Comparison of ENCODE assay signal across 16 cellular contexts in genomic region chr10:6212266-6212640, GRCh38. TPM values are rescaled to one million over a fixed set of nuclear protein-coding genes. Genes with fewer than 3 reads are reported as not detected.
DNase-seq lines count a peak whose midpoint lies in the region; ATAC-seq, FAIRE-seq and TF ChIP-seq lines count a peak whose summit lies in the region.
"Had no signal": no experiment of that assay in that cellular context is flagged by ENCODE, and none has a peak within 500 bp of the region (broad histone marks: within the 10 kb centered on the region; RNA-seq: fewer than 3 reads in every experiment).

No MANE protein-coding gene starts in this region.

- no peak overlapping the region for H3K9ac ChIP-seq in H1 (replicated peaks in 1 of 4; ENCODE audit: extremely low read depth in 1 of 4, low read depth in 3 of 4, low read length in 3 of 4)
- peak overlapping the region; percentile 54 for H3K9ac ChIP-seq in mesenchymal stem cell (ENCODE audit: low read length)
- H3K9ac ChIP-seq in smooth muscle cell (ENCODE audit: low read depth) = no peak overlapping the region

- H4K8ac ChIP-seq in H1 (ENCODE audit: extremely low read depth, insufficient read depth, low read length) = no peak overlapping the region
- H4K8ac ChIP-seq in mesenchymal stem cell (ENCODE audit: low read length) = peak overlapping the region; percentile 32

- H3K4me1 Mint-ChIP-seq in Calu3 (ENCODE audit: low read depth, unreplicated experiment) (peaks cover 62% of the 10 kb centered on the region), endothelial cell (ENCODE audit: unreplicated experiment) (peaks cover 3% of the 10 kb centered on the region)
- H3K4me1 Mint-ChIP-seq in stimulated activated naive CD8-positive, alpha-beta T cell treated with anti-CD3 and anti-CD28 coated beads, Interleukin-15, amount 100 ng/mL, for 72 hours = peaks cover 25% of the 10 kb centered on the region

- no peak overlapping the region for H4K91ac ChIP-seq in H1 (replicated peaks; ENCODE audit: insufficient read length, low read length)
- no peak overlapping the region for H4K91ac ChIP-seq in mesenchymal stem cell (ENCODE audit: low read length)

- H3K23me2 ChIP-seq in H1 (ENCODE audit: low read depth, low read length) = 0 out of 2 replicates have a peak, but pooled peaks cover 2% of the 10 kb centered on the region

- H3K14ac ChIP-seq in H1 (ENCODE audit: insufficient read length) = no peak overlapping the region
- no peak overlapping the region for H3K14ac ChIP-seq in mesenchymal stem cell (ENCODE audit: low read length in 2 of 2)

- BruUV-seq in Calu3 (replicated peaks; lab: Mats Ljungman, UMichigan) = no TSS peak

- H3K18ac ChIP-seq in H1 (ENCODE audit: extremely low read depth, low read length) = no peak overlapping the region
- no peak overlapping the region for H3K18ac ChIP-seq in mesenchymal stem cell (ENCODE audit: low read depth in 1 of 2, low read length in 2 of 2)

- DNase-seq in Calu3 = no peak
- no peak for DNase-seq in H1 (ENCODE audit: low read depth in 1 of 2, low spot score in 2 of 2)
- no peak for DNase-seq in mesenchymal stem cell
- no peak for DNase-seq in smooth muscle cell (lab: John Stamatoyannopoulos, UW; ENCODE audit: unreplicated experiment)
- DNase-seq in endothelial cell (ENCODE audit: low spot score) = no peak
- no peak for DNase-seq in stimulated activated naive CD8-positive, alpha-beta T cell treated with anti-CD3 and anti-CD28 coated beads, Interleukin-15, amount 100 ng/mL, for 72 hours
- no peak for DNase-seq in GM03348 (ENCODE audit: low spot score)
- no peak for DNase-seq in NCI-H524 treated with DMSO at 0.1 percent for 48 hours (lab: John Stamatoyannopoulos, UW)
- DNase-seq: activated gamma-delta T cell, DMS53, MM.1S, NCI-H2081, PC-9, WERI-Rb-1 had no signal

- no peak for TF ChIP-seq EP300 in H1 (IDR thresholded peaks at IDR 0.05; ENCODE audit: borderline replicate concordance in 1 of 2, low read depth in 2 of 2, low read length in 2 of 2)

- TF ChIP-seq CTCF in Calu3 (IDR thresholded peaks at IDR 0.05; ENCODE audit: unreplicated experiment) (no peak), H1 (IDR thresholded peaks at IDR 0.05; ENCODE audit: control extremely low read depth in 1 of 3, insufficient read depth in 1 of 3, low read depth in 1 of 3, low read length in 3 of 3) (no peak), smooth muscle cell (IDR thresholded peaks at IDR 0.05; ENCODE audit: borderline replicate concordance, insufficient read depth, poor library complexity, severe bottlenecking) (no peak), endothelial cell (IDR thresholded peaks at IDR 0.05; ENCODE audit: unreplicated experiment) (no peak)

- H3K27me3 ChIP-seq in H1 (replicated peaks in 1 of 4; ENCODE audit: control insufficient read depth in 3 of 4, extremely low read depth in 1 of 4, insufficient read depth in 3 of 4, low read length in 3 of 4) (no peaks in the 10 kb centered on the region), mesenchymal stem cell (ENCODE audit: control insufficient read depth in 1 of 2, insufficient read depth in 1 of 2, low read length in 2 of 2) (no peaks in the 10 kb centered on the region), smooth muscle cell (ENCODE audit: low read depth) (no peaks in the 10 kb centered on the region)
- H3K27me3 ChIP-seq: pancreas had no signal

- H2AK5ac ChIP-seq in H1 (ENCODE audit: low read depth, low read length) = no peak overlapping the region
- peak overlapping the region; percentile 60 for H2AK5ac ChIP-seq in mesenchymal stem cell (ENCODE audit: low read length, severe bottlenecking)

- H3K4me3 ChIP-seq in H1 (ENCODE audit: extremely low read depth in 1 of 4, insufficient read depth in 2 of 4, low read depth in 3 of 4, low read length in 4 of 4) (no peak overlapping the region), mesenchymal stem cell (ENCODE audit: insufficient read depth in 1 of 2, low read depth in 1 of 2, low read length in 2 of 2) (no peak overlapping the region), smooth muscle cell (no peak overlapping the region)
- H3K4me3 ChIP-seq: pancreas, PC-9 had no signal

- POLR2A ChIA-PET in H1 (lab: Charles Lee; ENCODE audit: partially characterized antibody) = interaction anchor here (1.0 to 2.3 kb wide), 4 partner anchors 10 to 96 kb away, joined by 3 to 13 read pairs (median 4); partner anchors contain the start of gene PFKFB3

- no peak overlapping the region for H3K56ac ChIP-seq in H1 (replicated peaks; ENCODE audit: insufficient read length, low read depth, low read length)

- H3K27me3 Mint-ChIP-seq in Calu3 (ENCODE audit: unreplicated experiment) (no peaks in the 10 kb centered on the region), endothelial cell (ENCODE audit: unreplicated experiment) (peaks cover 3% of the 10 kb centered on the region)
- H3K27me3 Mint-ChIP-seq in stimulated activated naive CD8-positive, alpha-beta T cell treated with anti-CD3 and anti-CD28 coated beads, Interleukin-15, amount 100 ng/mL, for 72 hours = no peaks in the 10 kb centered on the region

- peaks cover 0 to 50% of the 10 kb centered on the region in 2 experiments; a peak in 2 of 4 replicates for H3K79me2 ChIP-seq in H1 (ENCODE audit: control insufficient read depth in 1 of 2, insufficient read depth in 2 of 2, low read length in 2 of 2)
- H3K79me2 ChIP-seq in smooth muscle cell (ENCODE audit: low read depth) = peaks cover 78% of the 10 kb centered on the region

- H3K27ac ChIP-seq in H1 (ENCODE audit: low read depth, low read length) (no peak overlapping the region), mesenchymal stem cell (ENCODE audit: low read length, poor library complexity, severe bottlenecking) (no peak overlapping the region), smooth muscle cell (ENCODE audit: low read depth) (peak overlapping the region; percentile 27)
- H3K27ac ChIP-seq: pancreas, PC-9, WERI-Rb-1 had no signal

- TF ChIP-seq RAD21 in H1 (IDR thresholded peaks at IDR 0.05 in 1 of 2, conservative IDR thresholded peaks at IDR 0.05 in 1 of 2; ENCODE audit: low read depth in 2 of 2, low read length in 2 of 2) = no peak

- H3K4me1 ChIP-seq in H1 (replicated peaks in 1 of 4; ENCODE audit: control insufficient read depth in 3 of 4, insufficient read depth in 4 of 4, low read length in 3 of 4) = peaks cover 0 to 10% (median 5%) of the 10 kb centered on the region in 4 experiments; a peak in 4 of 7 replicates
- peaks cover 26% of the 10 kb centered on the region for H3K4me1 ChIP-seq in mesenchymal stem cell (ENCODE audit: control insufficient read depth, insufficient read depth, low read depth, low read length)
- H3K4me1 ChIP-seq in smooth muscle cell (ENCODE audit: low read depth) = peaks cover 12% of the 10 kb centered on the region
- H3K4me1 ChIP-seq: pancreas had no signal

- H2BK5ac ChIP-seq in H1 (ENCODE audit: low read depth, low read length) (0 out of 2 replicates have a peak overlapping the region, but pooled peaks have one; percentile 71), mesenchymal stem cell (ENCODE audit: low read depth, low read length, poor library complexity, severe bottlenecking) (no peak overlapping the region)

- no peak for ATAC-seq in stimulated activated naive CD8-positive, alpha-beta T cell treated with anti-CD3 and anti-CD28 coated beads, Interleukin-15, amount 100 ng/mL, for 72 hours

- H4K20me1 ChIP-seq in H1 (replicated peaks in 1 of 2; ENCODE audit: control insufficient read depth in 1 of 2, insufficient read depth in 2 of 2, low read length in 2 of 2) (peaks cover 13 to 33% of the 10 kb centered on the region in 2 experiments), smooth muscle cell (ENCODE audit: low read depth) (peaks cover 98% of the 10 kb centered on the region)

- H3K36me3 ChIP-seq in H1 (ENCODE audit: control insufficient read depth in 2 of 4, insufficient read depth in 4 of 4, low read length in 3 of 4) = peaks cover 15 to 34% (median 23%) of the 10 kb centered on the region in 4 experiments; a peak in 7 of 8 replicates
- H3K36me3 ChIP-seq in mesenchymal stem cell (ENCODE audit: control insufficient read depth in 1 of 2, insufficient read depth in 2 of 2, low read depth in 1 of 2, low read length in 2 of 2) = peaks cover 37 to 49% of the 10 kb centered on the region in 2 experiments
- H3K36me3 ChIP-seq in smooth muscle cell (ENCODE audit: low read depth) = peaks cover 9% of the 10 kb centered on the region
- H3K36me3 ChIP-seq: WERI-Rb-1 had no signal

- H3K9me3 ChIP-seq in H1 (ENCODE audit: insufficient read depth in 2 of 2, low read depth in 1 of 2, low read length in 1 of 2) (no peaks in the 10 kb centered on the region), mesenchymal stem cell (ENCODE audit: control insufficient read depth, low read length) (no peaks in the 10 kb centered on the region), smooth muscle cell (replicated peaks; ENCODE audit: low read depth) (no peaks in the 10 kb centered on the region)
- H3K9me3 ChIP-seq: pancreas had no signal

- H2BK15ac ChIP-seq in H1 (ENCODE audit: low read length) (no peak overlapping the region), mesenchymal stem cell (ENCODE audit: low read depth, poor library complexity, severe bottlenecking) (no peak overlapping the region)

- peak overlapping the region; percentile 65 for H3K27ac Mint-ChIP-seq in Calu3 (ENCODE audit: unreplicated experiment)
- H3K27ac Mint-ChIP-seq in endothelial cell (ENCODE audit: unreplicated experiment) = no peak overlapping the region
- H3K27ac Mint-ChIP-seq in stimulated activated naive CD8-positive, alpha-beta T cell treated with anti-CD3 and anti-CD28 coated beads, Interleukin-15, amount 100 ng/mL, for 72 hours = peak overlapping the region in 1 of 2 donors; percentile 61

- FAIRE-seq in H1 (lab: Jason Lieb, UNC) = no peak
- FAIRE-seq: HTR-8/SVneo, pancreas had no signal

- H2BK12ac ChIP-seq in H1 (ENCODE audit: low read depth, low read length) = no peak overlapping the region
- peak overlapping the region in 1 of 2 experiments; percentile 13 for H2BK12ac ChIP-seq in mesenchymal stem cell (ENCODE audit: low read length in 2 of 2)

- H3K4ac ChIP-seq in H1 (replicated peaks; ENCODE audit: insufficient read length, low read depth, low read length) = no peak overlapping the region
- no peak overlapping the region for H3K4ac ChIP-seq in mesenchymal stem cell (ENCODE audit: low read depth in 1 of 2, low read length in 2 of 2)

- H2AFZ ChIP-seq in H1 (ENCODE audit: low read length) = no peak overlapping the region
- H2AFZ ChIP-seq in mesenchymal stem cell (ENCODE audit: low read depth, low read length) = no peak overlapping the region
- no peak overlapping the region for H2AFZ ChIP-seq in smooth muscle cell (ENCODE audit: low read depth)
- H2AFZ ChIP-seq: PC-9 had no signal

- no peak overlapping the region for H2BK20ac ChIP-seq in H1 (ENCODE audit: low read length)

- H2BK120ac ChIP-seq in H1 (replicated peaks; ENCODE audit: low read depth, low read length) (no peak overlapping the region), mesenchymal stem cell (ENCODE audit: low read depth, low read length) (no peak overlapping the region)

- intact Hi-C loops in Calu3 (cut with micrococcal nuclease; ENCODE audit: unreplicated experiment) = no loop called here

- H3K79me1 ChIP-seq in H1 (ENCODE audit: low read depth, low read length) (peaks cover 20% of the 10 kb centered on the region), mesenchymal stem cell (replicated peaks; ENCODE audit: low read length, poor library complexity, severe bottlenecking) (peaks cover 54% of the 10 kb centered on the region)

- CTCF ChIA-PET in Calu3 (lab: Charles Lee) (interaction anchor here (1.7 kb wide), 1 partner anchor 190 kb away, joined by 4 read pairs; no protein-coding TSS in a partner anchor), H1 (lab: Charles Lee; ENCODE audit: partially characterized antibody) (interaction anchor here (0.9 to 3.2 kb wide), 3 partner anchors 10 to 193 kb away, joined by 3 to 12 read pairs (median 10); partner anchors contain the start of gene PFKFB3)

- peak overlapping the region; percentile 80 for H3K4me3 Mint-ChIP-seq in Calu3 (ENCODE audit: low read depth, unreplicated experiment)
- no peak overlapping the region for H3K4me3 Mint-ChIP-seq in endothelial cell (ENCODE audit: unreplicated experiment)
- H3K4me3 Mint-ChIP-seq in stimulated activated naive CD8-positive, alpha-beta T cell treated with anti-CD3 and anti-CD28 coated beads, Interleukin-15, amount 100 ng/mL, for 72 hours = no peak overlapping the region

- H3K4me2 ChIP-seq in H1 (ENCODE audit: insufficient read depth in 1 of 2, low read depth in 2 of 2, low read length in 2 of 2) (no peak overlapping the region), mesenchymal stem cell (ENCODE audit: low read length, poor library complexity, severe bottlenecking) (no peak overlapping the region), smooth muscle cell (peak overlapping the region; percentile 64)
- H3K4me2 ChIP-seq: PC-9 had no signal

- no peak for TF ChIP-seq POLR2A in H1 (IDR thresholded peaks at IDR 0.05; ENCODE audit: control extremely low read depth in 1 of 2, low read depth in 2 of 2, low read length in 2 of 2)

- WGBS in H1 (ENCODE audit: extremely low coverage in 1 of 2, insufficient coverage in 1 of 2, insufficient read length in 1 of 2, insufficient replicate concordance in 2 of 2, low coverage in 1 of 2, low lambda C conversion rate in 2 of 2, missing lambda C conversion rate in 1 of 2), 2 experiments = 98% methylated on average over 12 of the region's 12 CpGs; no CpG with 5 or more reads in 1 of the 2 experiments
- 98% methylated on average over 11 of the region's 12 CpGs for WGBS in mesenchymal stem cell
- 75% methylated on average over 12 of the region's 12 CpGs for WGBS in smooth muscle cell (ENCODE audit: low lambda C conversion rate)

- H3K23ac ChIP-seq in H1 (ENCODE audit: insufficient read length) = no peak overlapping the region
- no peak overlapping the region for H3K23ac ChIP-seq in mesenchymal stem cell (ENCODE audit: low read length in 2 of 2)

- H3K9me3 Mint-ChIP-seq in Calu3 (ENCODE audit: low read depth, unreplicated experiment) (no peaks in the 10 kb centered on the region), endothelial cell (ENCODE audit: unreplicated experiment) (no peaks in the 10 kb centered on the region)
- H3K9me3 Mint-ChIP-seq in stimulated activated naive CD8-positive, alpha-beta T cell treated with anti-CD3 and anti-CD28 coated beads, Interleukin-15, amount 100 ng/mL, for 72 hours = no peaks in the 10 kb centered on the region

- peaks cover 94% of the 10 kb centered on the region for H3K36me3 Mint-ChIP-seq in Calu3 (ENCODE audit: insufficient read depth, unreplicated experiment)
- peaks cover 20% of the 10 kb centered on the region for H3K36me3 Mint-ChIP-seq in endothelial cell (ENCODE audit: low read depth, unreplicated experiment)

- no peak overlapping the region for H4K5ac ChIP-seq in H1 (ENCODE audit: insufficient read length, low read depth, low read length)

- peaks cover 28% of the 10 kb centered on the region for H3F3A ChIP-seq in smooth muscle cell (ENCODE audit: low read depth)

RNA-seq across cellular contexts. Expression of gene PFKFB3, which starts 9.5 kb away (rescaled TPM):
- 273 and 293 TPM in 2 replicates for total RNA-seq in Calu3 (2022)
- 27.3 and 32.0 TPM in 2 replicates for total RNA-seq in H1 (2021; fragmentation: NEBNext Ultra II Directional; extraction: Animal tissue kit (Norgen Biotek cat#: 25700))
- 15.6 and 27.5 TPM in 2 replicates for polyA plus RNA-seq in H1 (2011; rRNA removed)
- polyA plus RNA-seq in H1 (2011; cell fraction: cytosol; rRNA removed) = 16.8 TPM
- 47.6 TPM for polyA plus RNA-seq in H1 (2011; cell fraction: nucleus; rRNA removed)
- 18.4 to 25.7 TPM (median 22.3 TPM) in 4 replicates for polyA plus RNA-seq in H1 (2012, experiment 1 of 2)
- polyA plus RNA-seq in H1 (2012, experiment 2 of 2) = 11.8 TPM
- polyA plus RNA-seq in H1 (2013, experiment 1 of 2) = 11.7 TPM
- 11.3 TPM for polyA plus RNA-seq in H1 (2013, experiment 2 of 2)
- polyA minus RNA-seq in H1 (2011; rRNA and poly(A)+ RNA removed) = 28.8 and 34.1 TPM in 2 replicates
- polyA minus RNA-seq in H1 (2011; cell fraction: cytosol; rRNA and poly(A)+ RNA removed) = 15.3 TPM
- polyA minus RNA-seq in H1 (2011; cell fraction: nucleus; rRNA and poly(A)+ RNA removed) = 55.3 TPM
- polyA plus RNA-seq in mesenchymal stem cell (2013, experiment 1 of 2) = 14.6 TPM
- 15.8 TPM for polyA plus RNA-seq in mesenchymal stem cell (2013, experiment 2 of 2)
- total RNA-seq in smooth muscle cell = 45.7 and 61.3 TPM in 2 replicates
- 68.3 and 73.4 TPM in 2 replicates for polyA plus RNA-seq in smooth muscle cell
- 32.3 TPM for total RNA-seq in endothelial cell (ENCODE audit: unreplicated experiment)
